Comparison of ENCODE assay signal across 1 cellular context in genomic region chr10:61846370-61847031, GRCh38.
TF ChIP-seq lines count a peak whose summit lies in the region.

No MANE protein-coding gene starts in this region.

TF ChIP-seq in K562, 482 proteins besides CTCF, POLR2A, EP300 and RAD21 (continued from another document):
- TF ChIP-seq, protein P1, sequence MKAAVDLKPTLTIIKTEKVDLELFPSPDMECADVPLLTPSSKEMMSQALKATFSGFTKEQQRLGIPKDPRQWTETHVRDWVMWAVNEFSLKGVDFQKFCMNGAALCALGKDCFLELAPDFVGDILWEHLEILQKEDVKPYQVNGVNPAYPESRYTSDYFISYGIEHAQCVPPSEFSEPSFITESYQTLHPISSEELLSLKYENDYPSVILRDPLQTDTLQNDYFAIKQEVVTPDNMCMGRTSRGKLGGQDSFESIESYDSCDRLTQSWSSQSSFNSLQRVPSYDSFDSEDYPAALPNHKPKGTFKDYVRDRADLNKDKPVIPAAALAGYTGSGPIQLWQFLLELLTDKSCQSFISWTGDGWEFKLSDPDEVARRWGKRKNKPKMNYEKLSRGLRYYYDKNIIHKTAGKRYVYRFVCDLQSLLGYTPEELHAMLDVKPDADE (conservative IDR thresholded peaks at IDR 0.05; ENCODE audit: control insufficient read depth, low read depth, low read length): no peak
TF ChIP-seq in K562: peak in this region for 1.
